In the genomic region with DNA sequence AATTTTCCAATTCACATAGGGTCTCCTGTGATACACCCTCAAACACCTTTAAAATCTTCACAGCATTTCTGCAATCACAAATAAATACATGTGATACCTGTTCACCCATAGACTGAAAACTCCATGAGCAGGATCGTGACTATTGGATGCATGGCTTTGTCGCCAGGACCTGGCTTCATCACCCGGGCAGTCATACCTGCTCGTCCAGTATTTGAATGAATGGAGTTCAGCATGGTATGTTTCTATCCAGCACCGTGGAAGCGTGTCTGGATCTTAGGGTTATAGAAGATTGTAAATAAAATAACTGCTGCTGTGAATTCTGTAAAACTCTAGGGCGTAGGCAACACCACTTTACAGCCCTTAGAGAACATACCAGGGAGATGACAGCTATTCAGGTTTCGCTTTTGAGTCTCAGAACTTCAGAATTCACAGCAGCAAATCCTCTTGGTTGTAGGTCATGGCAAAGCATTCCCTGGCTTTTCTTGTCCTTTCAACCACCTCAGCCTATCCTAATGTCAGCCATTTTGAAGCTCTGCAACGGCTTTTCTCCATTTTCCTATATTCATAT, we compare ENCODE assay signal across 12 cellular contexts.
"Had no signal": no experiment of that assay in that cellular context is flagged by ENCODE, and none has a peak within 500 bp of the region (broad histone marks: within the 10 kb centered on the region; RNA-seq: fewer than 3 reads in every experiment).

No MANE protein-coding gene starts in this region.

- DNase-seq: activated CD4-positive, alpha-beta T cell treated with anti-CD3 and anti-CD28 coated beads, Interleukin-2, amount 50 U/mL, for 48 hours; activated CD8-positive, alpha-beta memory T cell treated with anti-CD3 and anti-CD28 coated beads, Interleukin-2, amount 10 ng/mL, durations not matched to agents 7 days and 5 days; activated naive CD4-positive, alpha-beta T cell treated with anti-CD3 and anti-CD28 coated beads, Interleukin-2, amount 50 U/mL, for 16 hours; activated T-cell treated with anti-CD3 and anti-CD28 coated beads, Interleukin-2, amount 50 U/mL, for 1 hour; colonic mucosa; naive thymus-derived CD4-positive, alpha-beta T cell; stimulated activated CD4-positive, alpha-beta T cell treated with anti-CD3 and anti-CD28 coated beads, Interleukin-12 subunit alpha, Interleukin-12 subunit beta, amount 100 ng/mL, for 4 hours; uterus; WERI-Rb-1 had no signal

- H3K27me3 ChIP-seq: adrenal gland, colonic mucosa, uterus had no signal

- H3K4me3 Mint-ChIP-seq: activated CD8-positive, alpha-beta memory T cell treated with anti-CD3 and anti-CD28 coated beads, Interleukin-2, amount 10 ng/mL, durations not matched to agents 7 days and 5 days; naive thymus-derived CD4-positive, alpha-beta T cell; stimulated activated memory B cell treated with anti-CD40 and anti-IgM and Interleukin-4, amounts not matched to agents 10 μg/mL and 1 μg/mL and 100 μg/mL, for 72 hours had no signal

- H3K9me3 ChIP-seq: adrenal gland, colonic mucosa, uterus had no signal

- H3K4me1 ChIP-seq: adrenal gland, colonic mucosa, uterus had no signal

- H3K9me3 Mint-ChIP-seq: naive thymus-derived CD4-positive, alpha-beta T cell; stimulated activated memory B cell treated with anti-CD40 and anti-IgM and Interleukin-4, amounts not matched to agents 10 μg/mL and 1 μg/mL and 100 μg/mL, for 72 hours had no signal

- H3K27ac Mint-ChIP-seq: activated CD8-positive, alpha-beta memory T cell treated with anti-CD3 and anti-CD28 coated beads, Interleukin-2, amount 10 ng/mL, durations not matched to agents 7 days and 5 days; naive thymus-derived CD4-positive, alpha-beta T cell; stimulated activated memory B cell treated with anti-CD40 and anti-IgM and Interleukin-4, amounts not matched to agents 10 μg/mL and 1 μg/mL and 100 μg/mL, for 72 hours had no signal

- H3K36me3 Mint-ChIP-seq: activated CD8-positive, alpha-beta memory T cell treated with anti-CD3 and anti-CD28 coated beads, Interleukin-2, amount 10 ng/mL, durations not matched to agents 7 days and 5 days; naive thymus-derived CD4-positive, alpha-beta T cell; stimulated activated memory B cell treated with anti-CD40 and anti-IgM and Interleukin-4, amounts not matched to agents 10 μg/mL and 1 μg/mL and 100 μg/mL, for 72 hours had no signal

- H3K27me3 Mint-ChIP-seq: stimulated activated memory B cell treated with anti-CD40 and anti-IgM and Interleukin-4, amounts not matched to agents 10 μg/mL and 1 μg/mL and 100 μg/mL, for 72 hours had no signal

- H3K4me3 ChIP-seq: adrenal gland, colonic mucosa, uterus had no signal

- H3K36me3 ChIP-seq: adrenal gland, colonic mucosa, uterus, WERI-Rb-1 had no signal

- ATAC-seq: activated CD8-positive, alpha-beta memory T cell treated with anti-CD3 and anti-CD28 coated beads, Interleukin-2, amount 10 ng/mL, durations not matched to agents 7 days and 5 days; naive thymus-derived CD4-positive, alpha-beta T cell; stimulated activated memory B cell treated with anti-CD40 and anti-IgM and Interleukin-4, amounts not matched to agents 10 μg/mL and 1 μg/mL and 100 μg/mL, for 72 hours had no signal

- H3K27ac ChIP-seq: adrenal gland, colonic mucosa, parathyroid adenoma, uterus, WERI-Rb-1 had no signal
